In genomic region chr4:134867027-134867426, GRCh38 we compare ENCODE assay signal across 1 cellular context.
TF ChIP-seq lines count a peak whose summit lies in the region.

No MANE protein-coding gene starts in this region.

TF ChIP-seq in SK-N-SH treated with all-trans-retinoic acid at 6 μM for 48 hours, 23 proteins besides CTCF, POLR2A, EP300 and RAD21 (continued from another document):
- TF ChIP-seq RARB (CRISPR knock-in tag; IDR thresholded peaks at IDR 0.05) (no peak), TSHZ2 (CRISPR knock-in tag; IDR thresholded peaks at IDR 0.05) (no peak), ZNF8 (CRISPR knock-in tag; IDR thresholded peaks at IDR 0.05) (no peak), ZNF70 (CRISPR knock-in tag; IDR thresholded peaks at IDR 0.05) (no peak), PATZ1 (CRISPR knock-in tag; IDR thresholded peaks at IDR 0.05; ENCODE audit: borderline replicate concordance) (no peak), BACH2 (CRISPR knock-in tag; IDR thresholded peaks at IDR 0.05; ENCODE audit: borderline replicate concordance) (no peak)
TF ChIP-seq in SK-N-SH treated with all-trans-retinoic acid at 6 μM for 48 hours: peak in this region for 0.
